1 cellular context compared by ENCODE assay signal in the genomic region with DNA sequence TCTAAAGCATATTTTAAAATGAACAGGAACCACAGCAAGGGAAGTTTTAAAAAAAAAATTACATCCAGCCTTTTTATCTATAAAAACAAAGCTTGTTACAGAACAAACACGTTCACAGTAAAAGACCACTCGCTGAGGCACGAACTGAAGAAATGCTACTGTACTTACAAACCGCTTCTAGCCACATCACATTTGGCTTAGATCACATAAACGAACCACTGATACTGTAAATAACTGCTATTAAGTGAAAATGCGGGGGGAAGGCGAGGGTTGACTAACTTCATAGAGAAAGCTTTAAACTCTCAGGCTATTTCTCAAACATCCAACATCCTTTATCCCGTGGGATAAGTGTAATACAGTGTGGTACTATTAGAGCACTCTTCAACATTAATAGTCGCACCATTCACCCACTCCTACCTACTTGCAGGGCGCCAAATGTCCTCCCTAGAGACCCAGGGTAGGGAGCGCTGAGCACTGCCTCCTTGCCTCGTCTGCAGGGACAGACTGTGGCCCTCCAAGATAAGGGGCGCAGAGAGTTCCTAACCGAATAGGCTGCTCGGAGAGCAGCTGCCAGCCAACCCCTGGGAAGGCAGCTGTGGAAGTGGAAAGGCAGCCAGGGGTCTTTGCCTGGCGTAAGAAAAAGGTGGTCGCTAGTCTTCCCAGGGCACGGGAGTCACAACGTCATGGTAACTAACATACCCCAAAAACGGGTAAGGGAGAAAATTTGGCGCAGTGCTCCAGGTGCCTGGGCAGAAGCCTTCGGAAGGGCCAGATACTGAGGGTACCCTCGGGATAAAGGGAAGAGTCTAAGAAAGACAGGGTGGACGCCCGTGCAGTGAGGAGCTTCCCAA.
TF ChIP-seq lines count a peak whose summit lies in the region.

No MANE protein-coding gene starts in this region.

TF ChIP-seq in K562, 482 proteins besides CTCF, POLR2A, EP300 and RAD21 (continued from another document and continues in another):
- TF ChIP-seq, protein P1, sequence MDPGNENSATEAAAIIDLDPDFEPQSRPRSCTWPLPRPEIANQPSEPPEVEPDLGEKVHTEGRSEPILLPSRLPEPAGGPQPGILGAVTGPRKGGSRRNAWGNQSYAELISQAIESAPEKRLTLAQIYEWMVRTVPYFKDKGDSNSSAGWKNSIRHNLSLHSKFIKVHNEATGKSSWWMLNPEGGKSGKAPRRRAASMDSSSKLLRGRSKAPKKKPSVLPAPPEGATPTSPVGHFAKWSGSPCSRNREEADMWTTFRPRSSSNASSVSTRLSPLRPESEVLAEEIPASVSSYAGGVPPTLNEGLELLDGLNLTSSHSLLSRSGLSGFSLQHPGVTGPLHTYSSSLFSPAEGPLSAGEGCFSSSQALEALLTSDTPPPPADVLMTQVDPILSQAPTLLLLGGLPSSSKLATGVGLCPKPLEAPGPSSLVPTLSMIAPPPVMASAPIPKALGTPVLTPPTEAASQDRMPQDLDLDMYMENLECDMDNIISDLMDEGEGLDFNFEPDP (CRISPR knock-in tag; IDR thresholded peaks at IDR 0.05): 0 out of 2 replicates have a peak, but pooled peaks have one; percentile 54
- TF ChIP-seq BMI1 (IDR thresholded peaks at IDR 0.05; ENCODE audit: low read length) (no peak), ZBTB1 (CRISPR knock-in tag; IDR thresholded peaks at IDR 0.05; ENCODE audit: borderline replicate concordance, low read depth) (no peak), TCF7L2 (IDR thresholded peaks at IDR 0.05; ENCODE audit: low read depth, low read length) (no peak), TBL1XR1 (IDR thresholded peaks at IDR 0.05; ENCODE audit: low read length in 2 of 2) (no peak), TBP (optimal IDR thresholded peaks at IDR 0.05; ENCODE audit: low read depth, low read length) (no peak), ZNF263 (CRISPR knock-in tag; IDR thresholded peaks at IDR 0.05; ENCODE audit: borderline replicate concordance) (peak; percentile 61; the same call in 1 of the 2 replicates), MECOM (CRISPR knock-in tag; IDR thresholded peaks at IDR 0.05) (no peak), ZNF717 (CRISPR knock-in tag; IDR thresholded peaks at IDR 0.05) (no peak), ZNF41 (CRISPR knock-in tag; conservative IDR thresholded peaks at IDR 0.05) (no peak), ZNF586 (CRISPR knock-in tag; conservative IDR thresholded peaks at IDR 0.05) (no peak), ZNF668 (CRISPR knock-in tag; IDR thresholded peaks at IDR 0.05) (no peak), YY1 (IDR thresholded peaks at IDR 0.05; ENCODE audit: borderline replicate concordance in 1 of 3, control insufficient read depth in 1 of 3, extremely low read depth in 1 of 3, insufficient read depth in 3 of 3, insufficient read length in 1 of 3, insufficient replicate concordance in 2 of 3, low read depth in 1 of 3, low read length in 2 of 3) (no peak), ZKSCAN8 (CRISPR knock-in tag; IDR thresholded peaks at IDR 0.05) (no peak), ZFP30 (CRISPR knock-in tag; IDR thresholded peaks at IDR 0.05; ENCODE audit: borderline replicate concordance) (no peak), LEF1 (IDR thresholded peaks at IDR 0.05) (no peak), RBM34 (IDR thresholded peaks at IDR 0.05; ENCODE audit: borderline replicate concordance, insufficient read depth, low read length) (no peak)
- TF ChIP-seq, protein P2, sequence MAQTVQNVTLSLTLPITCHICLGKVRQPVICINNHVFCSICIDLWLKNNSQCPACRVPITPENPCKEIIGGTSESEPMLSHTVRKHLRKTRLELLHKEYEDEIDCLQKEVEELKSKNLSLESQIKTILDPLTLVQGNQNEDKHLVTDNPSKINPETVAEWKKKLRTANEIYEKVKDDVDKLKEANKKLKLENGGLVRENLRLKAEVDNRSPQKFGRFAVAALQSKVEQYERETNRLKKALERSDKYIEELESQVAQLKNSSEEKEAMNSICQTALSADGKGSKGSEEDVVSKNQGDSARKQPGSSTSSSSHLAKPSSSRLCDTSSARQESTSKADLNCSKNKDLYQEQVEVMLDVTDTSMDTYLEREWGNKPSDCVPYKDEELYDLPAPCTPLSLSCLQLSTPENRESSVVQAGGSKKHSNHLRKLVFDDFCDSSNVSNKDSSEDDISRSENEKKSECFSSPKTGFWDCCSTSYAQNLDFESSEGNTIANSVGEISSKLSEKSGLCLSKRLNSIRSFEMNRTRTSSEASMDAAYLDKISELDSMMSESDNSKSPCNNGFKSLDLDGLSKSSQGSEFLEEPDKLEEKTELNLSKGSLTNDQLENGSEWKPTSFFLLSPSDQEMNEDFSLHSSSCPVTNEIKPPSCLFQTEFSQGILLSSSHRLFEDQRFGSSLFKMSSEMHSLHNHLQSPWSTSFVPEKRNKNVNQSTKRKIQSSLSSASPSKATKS (CRISPR knock-in tag; IDR thresholded peaks at IDR 0.05): no peak
- TF ChIP-seq, protein P3, sequence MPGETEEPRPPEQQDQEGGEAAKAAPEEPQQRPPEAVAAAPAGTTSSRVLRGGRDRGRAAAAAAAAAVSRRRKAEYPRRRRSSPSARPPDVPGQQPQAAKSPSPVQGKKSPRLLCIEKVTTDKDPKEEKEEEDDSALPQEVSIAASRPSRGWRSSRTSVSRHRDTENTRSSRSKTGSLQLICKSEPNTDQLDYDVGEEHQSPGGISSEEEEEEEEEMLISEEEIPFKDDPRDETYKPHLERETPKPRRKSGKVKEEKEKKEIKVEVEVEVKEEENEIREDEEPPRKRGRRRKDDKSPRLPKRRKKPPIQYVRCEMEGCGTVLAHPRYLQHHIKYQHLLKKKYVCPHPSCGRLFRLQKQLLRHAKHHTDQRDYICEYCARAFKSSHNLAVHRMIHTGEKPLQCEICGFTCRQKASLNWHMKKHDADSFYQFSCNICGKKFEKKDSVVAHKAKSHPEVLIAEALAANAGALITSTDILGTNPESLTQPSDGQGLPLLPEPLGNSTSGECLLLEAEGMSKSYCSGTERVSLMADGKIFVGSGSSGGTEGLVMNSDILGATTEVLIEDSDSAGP (CRISPR knock-in tag; IDR thresholded peaks at IDR 0.05): no peak
- TF ChIP-seq, protein P4, sequence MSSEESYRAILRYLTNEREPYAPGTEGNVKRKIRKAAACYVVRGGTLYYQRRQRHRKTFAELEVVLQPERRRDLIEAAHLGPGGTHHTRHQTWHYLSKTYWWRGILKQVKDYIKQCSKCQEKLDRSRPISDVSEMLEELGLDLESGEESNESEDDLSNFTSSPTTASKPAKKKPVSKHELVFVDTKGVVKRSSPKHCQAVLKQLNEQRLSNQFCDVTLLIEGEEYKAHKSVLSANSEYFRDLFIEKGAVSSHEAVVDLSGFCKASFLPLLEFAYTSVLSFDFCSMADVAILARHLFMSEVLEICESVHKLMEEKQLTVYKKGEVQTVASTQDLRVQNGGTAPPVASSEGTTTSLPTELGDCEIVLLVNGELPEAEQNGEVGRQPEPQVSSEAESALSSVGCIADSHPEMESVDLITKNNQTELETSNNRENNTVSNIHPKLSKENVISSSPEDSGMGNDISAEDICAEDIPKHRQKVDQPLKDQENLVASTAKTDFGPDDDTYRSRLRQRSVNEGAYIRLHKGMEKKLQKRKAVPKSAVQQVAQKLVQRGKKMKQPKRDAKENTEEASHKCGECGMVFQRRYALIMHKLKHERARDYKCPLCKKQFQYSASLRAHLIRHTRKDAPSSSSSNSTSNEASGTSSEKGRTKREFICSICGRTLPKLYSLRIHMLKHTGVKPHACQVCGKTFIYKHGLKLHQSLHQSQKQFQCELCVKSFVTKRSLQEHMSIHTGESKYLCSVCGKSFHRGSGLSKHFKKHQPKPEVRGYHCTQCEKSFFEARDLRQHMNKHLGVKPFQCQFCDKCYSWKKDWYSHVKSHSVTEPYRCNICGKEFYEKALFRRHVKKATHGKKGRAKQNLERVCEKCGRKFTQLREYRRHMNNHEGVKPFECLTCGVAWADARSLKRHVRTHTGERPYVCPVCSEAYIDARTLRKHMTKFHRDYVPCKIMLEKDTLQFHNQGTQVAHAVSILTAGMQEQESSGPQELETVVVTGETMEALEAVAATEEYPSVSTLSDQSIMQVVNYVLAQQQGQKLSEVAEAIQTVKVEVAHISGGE (CRISPR knock-in tag; IDR thresholded peaks at IDR 0.05): 0 out of 6 replicates have a peak, but pooled peaks of 1 of the 3 experiments have one; percentile 4
- TF ChIP-seq, protein P5, sequence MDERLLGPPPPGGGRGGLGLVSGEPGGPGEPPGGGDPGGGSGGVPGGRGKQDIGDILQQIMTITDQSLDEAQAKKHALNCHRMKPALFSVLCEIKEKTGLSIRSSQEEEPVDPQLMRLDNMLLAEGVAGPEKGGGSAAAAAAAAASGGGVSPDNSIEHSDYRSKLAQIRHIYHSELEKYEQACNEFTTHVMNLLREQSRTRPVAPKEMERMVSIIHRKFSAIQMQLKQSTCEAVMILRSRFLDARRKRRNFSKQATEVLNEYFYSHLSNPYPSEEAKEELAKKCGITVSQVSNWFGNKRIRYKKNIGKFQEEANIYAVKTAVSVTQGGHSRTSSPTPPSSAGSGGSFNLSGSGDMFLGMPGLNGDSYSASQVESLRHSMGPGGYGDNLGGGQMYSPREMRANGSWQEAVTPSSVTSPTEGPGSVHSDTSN (CRISPR knock-in tag; IDR thresholded peaks at IDR 0.05; ENCODE audit: low read depth): no peak
- TF ChIP-seq, protein P5 (tag; conservative IDR thresholded peaks at IDR 0.05; ENCODE audit: low read depth): no peak
- TF ChIP-seq, protein P6, sequence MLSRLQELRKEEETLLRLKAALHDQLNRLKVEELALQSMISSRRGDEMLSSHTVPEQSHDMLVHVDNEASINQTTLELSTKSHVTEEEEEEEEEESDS (CRISPR knock-in tag; IDR thresholded peaks at IDR 0.05): no peak
- TF ChIP-seq, protein P7, sequence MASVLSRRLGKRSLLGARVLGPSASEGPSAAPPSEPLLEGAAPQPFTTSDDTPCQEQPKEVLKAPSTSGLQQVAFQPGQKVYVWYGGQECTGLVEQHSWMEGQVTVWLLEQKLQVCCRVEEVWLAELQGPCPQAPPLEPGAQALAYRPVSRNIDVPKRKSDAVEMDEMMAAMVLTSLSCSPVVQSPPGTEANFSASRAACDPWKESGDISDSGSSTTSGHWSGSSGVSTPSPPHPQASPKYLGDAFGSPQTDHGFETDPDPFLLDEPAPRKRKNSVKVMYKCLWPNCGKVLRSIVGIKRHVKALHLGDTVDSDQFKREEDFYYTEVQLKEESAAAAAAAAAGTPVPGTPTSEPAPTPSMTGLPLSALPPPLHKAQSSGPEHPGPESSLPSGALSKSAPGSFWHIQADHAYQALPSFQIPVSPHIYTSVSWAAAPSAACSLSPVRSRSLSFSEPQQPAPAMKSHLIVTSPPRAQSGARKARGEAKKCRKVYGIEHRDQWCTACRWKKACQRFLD (CRISPR knock-in tag; IDR thresholded peaks at IDR 0.05): no peak
- TF ChIP-seq, protein P8, sequence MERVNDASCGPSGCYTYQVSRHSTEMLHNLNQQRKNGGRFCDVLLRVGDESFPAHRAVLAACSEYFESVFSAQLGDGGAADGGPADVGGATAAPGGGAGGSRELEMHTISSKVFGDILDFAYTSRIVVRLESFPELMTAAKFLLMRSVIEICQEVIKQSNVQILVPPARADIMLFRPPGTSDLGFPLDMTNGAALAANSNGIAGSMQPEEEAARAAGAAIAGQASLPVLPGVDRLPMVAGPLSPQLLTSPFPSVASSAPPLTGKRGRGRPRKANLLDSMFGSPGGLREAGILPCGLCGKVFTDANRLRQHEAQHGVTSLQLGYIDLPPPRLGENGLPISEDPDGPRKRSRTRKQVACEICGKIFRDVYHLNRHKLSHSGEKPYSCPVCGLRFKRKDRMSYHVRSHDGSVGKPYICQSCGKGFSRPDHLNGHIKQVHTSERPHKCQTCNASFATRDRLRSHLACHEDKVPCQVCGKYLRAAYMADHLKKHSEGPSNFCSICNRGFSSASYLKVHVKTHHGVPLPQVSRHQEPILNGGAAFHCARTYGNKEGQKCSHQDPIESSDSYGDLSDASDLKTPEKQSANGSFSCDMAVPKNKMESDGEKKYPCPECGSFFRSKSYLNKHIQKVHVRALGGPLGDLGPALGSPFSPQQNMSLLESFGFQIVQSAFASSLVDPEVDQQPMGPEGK (CRISPR knock-in tag; IDR thresholded peaks at IDR 0.05; ENCODE audit: borderline replicate concordance): no peak
